Comparison of ENCODE assay signal across 1 cellular context in genomic region chr17:44556854-44557606, GRCh38.
TF ChIP-seq lines count a peak whose summit lies in the region.

FZD2 (plus strand) TSS chr17:44557484; CDS start chr17:44557689, 205 bp downstream.

TF ChIP-seq in endothelial cell of umbilical vein, 7 proteins besides CTCF, POLR2A, EP300 and RAD21:
- TF ChIP-seq POLR2AphosphoS5 (IDR thresholded peaks at IDR 0.05; ENCODE audit: insufficient read depth, low read depth, low read length) (no peak), GATA2 (IDR thresholded peaks at IDR 0.05; ENCODE audit: insufficient read depth, insufficient read length, low read depth, low read length) (no peak), EZH2 (IDR thresholded peaks at IDR 0.05; ENCODE audit: borderline replicate concordance, low read depth, low read length, severe bottlenecking) (no peak), MYC (IDR thresholded peaks at IDR 0.05; ENCODE audit: low read depth, low read length) (no peak), FOS (IDR thresholded peaks at IDR 0.05; ENCODE audit: borderline replicate concordance, insufficient read depth, low read length) (no peak), JUN (IDR thresholded peaks at IDR 0.05; ENCODE audit: borderline replicate concordance, insufficient read depth, insufficient read length, low read depth) (no peak)
- TF ChIP-seq, protein P1, sequence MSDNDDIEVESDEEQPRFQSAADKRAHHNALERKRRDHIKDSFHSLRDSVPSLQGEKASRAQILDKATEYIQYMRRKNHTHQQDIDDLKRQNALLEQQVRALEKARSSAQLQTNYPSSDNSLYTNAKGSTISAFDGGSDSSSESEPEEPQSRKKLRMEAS (IDR thresholded peaks at IDR 0.05; ENCODE audit: insufficient read depth, insufficient read length): no peak
